Comparison of ENCODE assay signal across 13 cellular contexts in the genomic region with DNA sequence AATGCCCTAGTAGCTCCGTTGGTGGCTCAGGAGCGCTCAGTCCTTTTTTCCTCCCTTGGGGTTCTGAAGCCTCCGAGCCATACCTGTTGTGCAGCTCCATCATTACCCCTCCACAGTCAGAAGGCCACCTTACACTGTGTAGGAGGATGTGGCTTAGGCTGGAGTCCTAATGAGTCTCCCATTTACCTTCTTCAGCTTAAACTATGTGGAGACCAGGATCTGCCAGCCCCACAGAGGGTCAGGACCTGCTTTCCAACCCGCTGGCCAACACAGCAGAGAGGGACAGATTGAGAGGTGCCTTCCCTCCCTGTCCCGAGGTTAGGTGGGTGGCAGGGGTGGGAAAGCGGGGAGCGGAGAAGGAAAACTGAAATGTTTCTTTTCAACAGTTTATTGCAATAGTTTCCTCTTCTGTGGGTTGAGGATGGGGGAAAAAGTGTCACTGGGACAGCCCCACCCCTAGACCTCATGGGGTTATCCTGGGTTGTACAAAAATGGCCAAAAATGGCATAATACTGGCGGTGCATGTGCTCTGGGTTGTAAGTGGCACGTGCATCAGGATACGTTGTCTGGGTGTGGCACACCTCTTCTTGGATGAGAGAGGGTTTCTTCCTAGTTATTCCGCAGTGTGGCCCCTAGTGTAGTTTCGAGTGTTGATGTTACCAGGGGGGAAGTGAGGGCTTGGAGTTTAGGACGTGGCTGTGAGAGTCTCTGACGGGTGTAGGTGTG. TPM values are rescaled to one million over a fixed set of nuclear protein-coding genes. Genes with fewer than 3 reads are reported as not detected.
DNase-seq lines count a peak whose midpoint lies in the region; ATAC-seq, FAIRE-seq and TF ChIP-seq lines count a peak whose summit lies in the region.
"Had no signal": no experiment of that assay in that cellular context is flagged by ENCODE, and none has a peak within 500 bp of the region (broad histone marks: within the 10 kb centered on the region; RNA-seq: fewer than 3 reads in every experiment).

No MANE protein-coding gene starts in this region.

- H3K36me3 ChIP-seq in OCI-LY1 (ENCODE audit: insufficient read depth, low read length) = peaks cover 21% of the 10 kb centered on the region; the same call in 1 of the 2 replicates

- H3K4me1 ChIP-seq in A549 (peaks cover 76% of the 10 kb centered on the region), OCI-LY1 (ENCODE audit: insufficient read depth, low read length, severe bottlenecking) (peaks cover 35% of the 10 kb centered on the region)

- H3K27me3 ChIP-seq in OCI-LY1 (ENCODE audit: insufficient read depth, low read length) = no peaks in the 10 kb centered on the region
- H3K27me3 ChIP-seq: esophagus muscularis mucosa had no signal

- no peaks in the 10 kb centered on the region for H4K20me1 ChIP-seq in OCI-LY1 (ENCODE audit: insufficient read depth, low read length)

- H3K36me3 Mint-ChIP-seq in brain = peaks cover 61% of the 10 kb centered on the region
- peaks cover 14 to 15% of the 10 kb centered on the region in 2 donors for H3K36me3 Mint-ChIP-seq in naive B cell

- CTCF ChIA-PET in A549 (lab: Yijun Ruan, JAX) = interaction anchor here (0.9 to 4.5 kb wide), 3 partner anchors 16 to 41 kb away, joined by 3 to 27 read pairs (median 19); no protein-coding TSS in a partner anchor

- H3K27ac Mint-ChIP-seq in brain (peak overlapping the region in 4 of 5 experiments; percentile 8 to 83 (median 60)), naive B cell (peak overlapping the region in 4 of 6 donors; percentile 27 to 86 (median 58))

- H3K79me2 ChIP-seq in OCI-LY1 (ENCODE audit: insufficient read depth, low read length) = peaks cover 34% of the 10 kb centered on the region

- no peak for TF ChIP-seq RAD21 in A549 (conservative IDR thresholded peaks at IDR 0.05 in 1 of 2, IDR thresholded peaks at IDR 0.05 in 1 of 2)

- no peaks in the 10 kb centered on the region for H3K9me2 ChIP-seq in OCI-LY1 (ENCODE audit: low read depth, low read length)

- no peak for TF ChIP-seq EP300 in A549 (IDR thresholded peaks at IDR 0.05)

- H3F3A ChIP-seq in OCI-LY1 (ENCODE audit: insufficient read depth, low read length) = no peaks in the 10 kb centered on the region

- H3K4me3 ChIP-seq in A549 (no peak overlapping the region), OCI-LY1 (ENCODE audit: low read depth, low read length, poor library complexity, severe bottlenecking) (no peak overlapping the region)
- H3K4me3 ChIP-seq: K562 had no signal

- no peak for FAIRE-seq in A549 (lab: Jason Lieb, UNC)
- FAIRE-seq: small intestine had no signal

- DNase-seq in A549 (ENCODE audit: low read depth in 1 of 2, low spot score in 1 of 2) (no peak), naive B cell (no peak), glomerular visceral epithelial cell (ENCODE audit: extremely low spot score) (no peak), globus pallidus (ENCODE audit: low spot score) (no peak), caudate nucleus (lab: John Stamatoyannopoulos, UW) (no peak), NCI-H1105 (lab: John Stamatoyannopoulos, UW) (no peak)
- DNase-seq: small intestine, T-helper 9 cell had no signal

- peak overlapping the region; percentile 50 to 90 for H3K27ac ChIP-seq in A549
- H3K27ac ChIP-seq in OCI-LY1 (ENCODE audit: low read depth, low read length, poor library complexity, severe bottlenecking) = peak overlapping the region; percentile 12
- no peak overlapping the region for H3K27ac ChIP-seq in caudate nucleus (ENCODE audit: low read depth, low read length)

- H3K4me3 Mint-ChIP-seq in brain = no peak overlapping the region
- H3K4me3 Mint-ChIP-seq in naive B cell = peak overlapping the region in 5 of 8 donors; percentile 6 to 43 (median 25)

- WGBS in A549 (ENCODE audit: missing lambda C conversion rate) = 93% methylated on average over 14 of the region's 14 CpGs

- no peak for ATAC-seq in A549
- no peak for ATAC-seq in naive B cell (ENCODE audit: low read depth in 2 of 2)

- TF ChIP-seq CTCF in A549 (IDR thresholded peaks at IDR 0.05) (no peak), OCI-LY1 (IDR thresholded peaks at IDR 0.05; ENCODE audit: low read length) (no peak), brain (conservative IDR thresholded peaks at IDR 0.05) (no peak)

- H3K9me3 Mint-ChIP-seq in brain = peaks cover 0 to 7% (median 5%) of the 10 kb centered on the region in 5 experiments
- peaks cover 0 to 5% (median 0%) of the 10 kb centered on the region in 7 donors for H3K9me3 Mint-ChIP-seq in naive B cell

- H3K4me1 Mint-ChIP-seq in brain (peaks cover 49% of the 10 kb centered on the region), naive B cell (peaks cover 48 to 61% (median 54%) of the 10 kb centered on the region in 3 donors)

- H3K9me3 ChIP-seq in A549 (no peaks in the 10 kb centered on the region), OCI-LY1 (ENCODE audit: low read length) (no peaks in the 10 kb centered on the region)
- H3K9me3 ChIP-seq: esophagus muscularis mucosa had no signal

- H2AFZ ChIP-seq in OCI-LY1 (ENCODE audit: low read length) = no peak overlapping the region

- TF ChIP-seq POLR2A in A549 (IDR thresholded peaks at IDR 0.05; ENCODE audit: low read length) = no peak

- POLR2A ChIA-PET in A549 (lab: Yijun Ruan, JAX) = no interaction called here

- H3K4me2 ChIP-seq in A549 (peak overlapping the region; percentile 29), OCI-LY1 (ENCODE audit: low read length) (no peak overlapping the region)

- H3K9ac ChIP-seq in OCI-LY1 (ENCODE audit: low read length) = no peak overlapping the region

- H3K27me3 Mint-ChIP-seq in brain = no peaks in the 10 kb centered on the region
- H3K27me3 Mint-ChIP-seq in naive B cell = no peaks in the 10 kb centered on the region

TF ChIP-seq in A549, 52 proteins besides CTCF, POLR2A, EP300 and RAD21:
- no peak for TF ChIP-seq SMC3 (IDR thresholded peaks at IDR 0.05)
- no peak for TF ChIP-seq TFCP2L1 (CRISPR knock-in tag; IDR thresholded peaks at IDR 0.05)
TF ChIP-seq in A549: peak in this region for 0.

RNA-seq across cellular contexts. Expression of gene TSPAN14, which starts 31.5 kb away (rescaled TPM):
- polyA plus RNA-seq in A549 (2011; rRNA removed) (87.0 and 97.1 TPM in 2 replicates), A549 (2017; fragmentation: RNase III; extraction: RNeasy Plus Mini Kit Qiagen cat#74134 plus additional on column Dnase treatment) (101 to 124 TPM (median 121 TPM) in 3 replicates), brain (ENCODE audit: insufficient read depth, low read depth, low replicate concordance) (70.4 TPM), naive B cell (ENCODE audit: low read depth in 6 of 6) (10 to 100 TPM; 31.0 to 60.8 (median 38.1) TPM)
- 119 and 152 TPM in 2 replicates for polyA plus RNA-seq in A549 (2012; cell fraction: cytosol; rRNA removed)
- 147 and 164 TPM in 2 replicates for polyA plus RNA-seq in A549 (2012; cell fraction: nucleus; rRNA removed)
- polyA minus RNA-seq in A549 (2011; rRNA and poly(A)+ RNA removed) = 68.4 and 91.9 TPM in 2 replicates

RNA-seq across cellular contexts. Expression of gene SH2D4B, which starts 52.1 kb away (rescaled TPM):
- polyA plus RNA-seq in A549 (2011; rRNA removed) = 0.01 and 0.04 TPM in 2 replicates
- polyA plus RNA-seq in A549 (2012; cell fraction: cytosol; rRNA removed) = 0.01 TPM in 1 of 2 replicates, not detected in the other
- polyA plus RNA-seq in A549 (2012; cell fraction: nucleus; rRNA removed) = 0.02 and 0.04 TPM in 2 replicates
- polyA plus RNA-seq in A549 (2017; fragmentation: RNase III; extraction: RNeasy Plus Mini Kit Qiagen cat#74134 plus additional on column Dnase treatment) = 0.03 to 0.12 TPM (median 0.03 TPM) in 3 replicates
- 0.10 and 0.25 TPM in 2 replicates for polyA minus RNA-seq in A549 (2011; rRNA and poly(A)+ RNA removed)
- polyA plus RNA-seq in brain (ENCODE audit: insufficient read depth, low read depth, low replicate concordance) = not detected
- under 1 TPM in 1 of 6 donors, not detected in 5; 0.19 TPM for polyA plus RNA-seq in naive B cell (ENCODE audit: low read depth in 6 of 6)
- polyA plus RNA-seq: BJ had no signal

Comparison
In these comparisons a context has a peak if more than half of its experiments do, and no peak if none do; other contexts are left out.
1. H3K4me3 Mint-ChIP-seq: peak in naive B cell (5 of 8); none in brain (0 of 5).